ENCODE assay signal across 8 cellular contexts in the genomic region with DNA sequence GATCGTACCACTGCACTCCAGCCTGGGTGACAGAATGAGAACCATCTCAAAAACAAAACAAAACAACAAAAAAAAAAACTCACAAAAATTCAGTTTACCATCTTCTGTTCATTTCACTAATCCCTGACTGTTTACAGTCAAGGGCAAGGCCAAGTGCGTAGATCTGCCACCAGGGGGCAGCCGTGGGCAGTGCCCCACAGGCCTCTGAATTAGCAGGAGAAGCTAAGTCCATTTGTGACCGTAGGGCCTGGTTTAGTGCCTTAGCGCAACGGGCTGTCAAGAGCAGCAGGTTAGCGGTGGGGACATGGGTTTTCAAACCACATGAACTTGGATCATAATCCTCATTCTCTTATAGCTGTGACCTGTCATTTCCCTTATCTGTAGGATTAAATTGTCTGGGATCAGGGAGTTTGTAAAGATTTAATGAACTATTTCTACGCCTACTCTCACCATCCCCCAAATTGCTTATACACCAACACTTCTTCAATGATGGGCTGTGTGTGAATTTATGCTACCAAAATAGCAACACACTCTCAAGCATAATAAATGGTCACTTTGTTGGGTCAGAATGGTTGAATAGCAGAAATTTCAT. TPM values are rescaled to one million over a fixed set of nuclear protein-coding genes. Genes with fewer than 3 reads are reported as not detected.
DNase-seq lines count a peak whose midpoint lies in the region; ATAC-seq, FAIRE-seq and TF ChIP-seq lines count a peak whose summit lies in the region.

No MANE protein-coding gene starts in this region.

- WGBS in gastroesophageal sphincter (ENCODE audit: low coverage in 1 of 2), 2 donors = 20 to 25% methylated on average over 8 of the region's 8 CpGs
- 19 to 22% methylated on average over 8 of the region's 8 CpGs for WGBS in pancreas, 2 donors
- WGBS in tibial nerve, 2 donors = 22 to 23% methylated on average over 8 of the region's 8 CpGs

- ATAC-seq in GM19023 (IDR thresholded peaks at IDR 0.05; ENCODE audit: unreplicated experiment) (peak; percentile 55), gastroesophageal sphincter (peak; percentile 86), pancreas (peak; percentile 88 to 97 (median 94))

- TF ChIP-seq EP300 in gastroesophageal sphincter (IDR thresholded peaks at IDR 0.05) (no peak), tibial nerve (IDR thresholded peaks at IDR 0.05) (peak in 1 of 2 donors; percentile 30)

- H3K4me1 ChIP-seq in gastroesophageal sphincter (peaks cover 0 to 13% (median 2%) of the 10 kb centered on the region in 3 donors), pancreas (no peaks in the 10 kb centered on the region), tibial nerve (peaks cover 0 to 6% (median 1%) of the 10 kb centered on the region in 4 donors)

- H3K27ac ChIP-seq in gastroesophageal sphincter = no peak overlapping the region
- H3K27ac ChIP-seq in pancreas = no peak overlapping the region
- H3K27ac ChIP-seq in tibial nerve = no peak overlapping the region

- H3K9me3 ChIP-seq in gastroesophageal sphincter = no peaks in the 10 kb centered on the region
- no peaks in the 10 kb centered on the region for H3K9me3 ChIP-seq in pancreas
- H3K9me3 ChIP-seq in tibial nerve = no peaks in the 10 kb centered on the region

- no peaks in the 10 kb centered on the region for H3K27me3 ChIP-seq in gastroesophageal sphincter
- no peaks in the 10 kb centered on the region for H3K27me3 ChIP-seq in pancreas
- no peaks in the 10 kb centered on the region for H3K27me3 ChIP-seq in tibial nerve

- in situ Hi-C loops in ACHN (cut with HindIII; ENCODE audit: low pct_ligation_motif_present, low pct_unique_long_range_greater_than_20kb, low sequenced_read_pairs) = no loop called here

- TF ChIP-seq POLR2A in gastroesophageal sphincter (IDR thresholded peaks at IDR 0.05) (no peak), tibial nerve (IDR thresholded peaks at IDR 0.05) (no peak)

- DNase-seq in ACHN (peak; percentile 84), M059J (ENCODE audit: low read depth) (peak; percentile 65), SHP77 (lab: John Stamatoyannopoulos, UW) (peak; percentile 40 to 52), pancreas (peak; percentile 54 to 91 (median 80)), tibial nerve (ENCODE audit: low spot score in 2 of 2) (peak; percentile 60 to 70)
- DNase-seq in activated effector memory CD4-positive, alpha-beta T cell treated with anti-CD3 and anti-CD28 coated beads, Interleukin-2, amount 50 U/mL, for 16 hours = peak; percentile 90

- H3K4me3 ChIP-seq in gastroesophageal sphincter (no peak overlapping the region), pancreas (no peak overlapping the region), tibial nerve (no peak overlapping the region)

- intact Hi-C loops in pancreas (cut with DNase I) = no loop called here

- H3K36me3 ChIP-seq in gastroesophageal sphincter (no peaks in the 10 kb centered on the region), pancreas (no peaks in the 10 kb centered on the region), tibial nerve (no peaks in the 10 kb centered on the region)

- peak; percentile 86 to 97 (median 94) for TF ChIP-seq CTCF in gastroesophageal sphincter (IDR thresholded peaks at IDR 0.05)
- peak; percentile 94 to 98 (median 96) for TF ChIP-seq CTCF in pancreas (IDR thresholded peaks at IDR 0.05)
- peak; percentile 83 to 98 (median 95) for TF ChIP-seq CTCF in tibial nerve (IDR thresholded peaks at IDR 0.05)

- no peak for FAIRE-seq in pancreas (lab: Jason Lieb, UNC)

RNA-seq across cellular contexts. Expression of a gene that starts 49.0 kb away (rescaled TPM):
- 31.8 and 37.9 TPM in 2 replicates for total RNA-seq in M059J (2014; rRNA removed; shearing (Covaris generic))
- total RNA-seq in gastroesophageal sphincter = 100 to 1,000 TPM in 1 of 4 donors, 10 to 100 TPM in 3; 76.8 to 104 (median 94.5) TPM
- total RNA-seq in pancreas = 10 to 100 TPM in 4 of 6 donors, 1 to 10 TPM in 2; 6.7 to 16.7 (median 10.7) TPM
- polyA plus RNA-seq in pancreas = 10 to 100 TPM in 1 of 2 donors, 1 to 10 TPM in 1; 9.6 to 12.5 TPM
- total RNA-seq in tibial nerve = 10 to 100 TPM; 58.6 to 77.7 (median 67.2) TPM

RNA-seq across cellular contexts. Expression of a gene that starts 49.3 kb away (rescaled TPM):
- 22.0 and 28.5 TPM in 2 replicates for total RNA-seq in M059J (2014; rRNA removed; shearing (Covaris generic))
- total RNA-seq in gastroesophageal sphincter (10 to 100 TPM; 45.2 to 63.6 (median 62.8) TPM), pancreas (10 to 100 TPM; 10.9 to 25.6 (median 15.1) TPM), tibial nerve (10 to 100 TPM; 51.0 to 93.5 (median 78.9) TPM)
- polyA plus RNA-seq in pancreas = 10 to 100 TPM in 1 of 2 donors, 1 to 10 TPM in 1; 9.8 to 12.6 TPM
